10 cellular contexts compared by ENCODE assay signal in the genomic region with DNA sequence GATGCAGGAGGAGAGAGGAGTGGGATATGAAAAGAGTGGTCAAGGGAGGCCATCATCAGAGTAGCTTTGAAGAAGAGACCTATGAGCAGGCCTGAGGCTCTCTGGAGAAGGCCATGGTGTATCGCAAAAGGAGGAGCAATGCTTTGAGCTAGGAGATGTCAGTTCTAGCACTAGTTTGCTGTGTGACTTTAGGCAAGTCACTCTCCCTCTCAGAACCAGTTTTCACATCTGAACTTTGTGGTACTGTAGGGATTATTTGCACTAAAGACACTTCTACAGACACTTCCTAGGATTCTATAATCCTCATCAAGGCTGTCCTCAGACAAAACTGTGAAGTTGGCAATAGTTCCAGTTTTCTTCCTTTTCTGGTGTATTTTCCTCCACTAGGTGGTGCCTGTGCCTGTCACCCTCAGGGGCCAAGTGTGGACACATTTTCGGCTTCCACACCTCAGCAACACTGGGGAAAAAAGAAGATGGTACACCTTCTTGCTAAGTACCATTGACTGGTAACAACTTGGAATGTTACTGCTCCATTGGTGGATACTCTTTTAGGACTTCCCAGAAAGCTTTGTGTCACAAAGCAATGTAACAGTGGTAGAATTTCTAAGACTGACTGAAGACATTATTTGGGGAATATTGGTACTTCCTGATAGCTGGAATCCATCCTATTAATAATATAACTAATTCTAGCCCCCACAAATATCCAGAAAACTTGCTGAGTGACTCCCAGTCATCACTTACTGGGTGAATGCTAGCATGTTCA. TPM values are rescaled to one million over a fixed set of nuclear protein-coding genes. Genes with fewer than 3 reads are reported as not detected.
A peak's percentile ranks its signal among the peaks of the same experiment; 100 is the strongest.
DNase-seq lines count a peak whose midpoint lies in the region; ATAC-seq and TF ChIP-seq lines count a peak whose summit lies in the region.
"Had no signal": no experiment of that assay in that cellular context is flagged by ENCODE, and none has a peak within 500 bp of the region (broad histone marks: within the 10 kb centered on the region; RNA-seq: fewer than 3 reads in every experiment).

No MANE protein-coding gene starts in this region.

- POLR2A ChIA-PET in BJ (lab: Charles Lee) = no interaction called here

- no peak overlapping the region for H2AK5ac ChIP-seq in H9 (ENCODE audit: insufficient read length, low read length)

- DNase-seq in BJ (ENCODE audit: low read depth) = no peak
- DNase-seq in H9 = no peak
- no peak for DNase-seq in WERI-Rb-1
- peak; percentile 45 for DNase-seq in iPS-NIHi7 (ENCODE audit: extremely low spot score)
- DNase-seq in stimulated activated CD4-positive, alpha-beta T cell treated with anti-CD3 and anti-CD28 coated beads, Interleukin-4, amount 100 ng/mL, for 4 hours = no peak
- no peak for DNase-seq in omental fat pad (ENCODE audit: low spot score)
- DNase-seq in islet precursor cell = no peak
- DNase-seq: activated effector memory CD4-positive, alpha-beta T cell treated with anti-CD3 and anti-CD28 coated beads, Interleukin-2, amount 50 U/mL, for 16 hours had no signal

- H3K4me3 Mint-ChIP-seq in H9 = no peak overlapping the region

- no peaks in the 10 kb centered on the region for H3K23me2 ChIP-seq in H9 (ENCODE audit: insufficient read length, low read depth, low read length, poor library complexity, severe bottlenecking)

- H3K4me3 ChIP-seq in BJ (ENCODE audit: low read depth, low read length) (no peak overlapping the region), WERI-Rb-1 (ENCODE audit: low read depth, low read length) (no peak overlapping the region)
- H3K4me3 ChIP-seq: esophagus muscularis mucosa had no signal

- H2BK20ac ChIP-seq in H9 (ENCODE audit: low read depth, low read length, poor library complexity, severe bottlenecking) = no peak overlapping the region

- H4K5ac ChIP-seq in H9 (ENCODE audit: insufficient read length, low read depth, low read length) = no peak overlapping the region

- H3K27ac ChIP-seq in H9 (ENCODE audit: insufficient read length, low read depth, low read length) = no peak overlapping the region
- H3K27ac ChIP-seq in WERI-Rb-1 = no peak overlapping the region
- H3K27ac ChIP-seq: esophagus muscularis mucosa had no signal

- no peak overlapping the region for H2AFZ ChIP-seq in H9 (ENCODE audit: low read length)

- H3K14ac ChIP-seq in H9 (ENCODE audit: insufficient read depth, low read length) = no peak overlapping the region

- no peaks in the 10 kb centered on the region for H3K27me3 ChIP-seq in BJ (ENCODE audit: control insufficient read depth, insufficient read depth, low read length)
- no peaks in the 10 kb centered on the region; the same call in 1 of the 2 replicates for H3K27me3 ChIP-seq in H9 (ENCODE audit: insufficient read depth, low read length)
- H3K27me3 ChIP-seq in WERI-Rb-1 (ENCODE audit: insufficient read depth, low read depth, severe bottlenecking) = no peaks in the 10 kb centered on the region

- H3K27ac Mint-ChIP-seq in H9 = no peak overlapping the region

- H3T11ph ChIP-seq in H9 (ENCODE audit: low read length) = no peak overlapping the region

- no peaks in the 10 kb centered on the region for H3K4me1 ChIP-seq in H9 (ENCODE audit: insufficient read depth, low read length)
- H3K4me1 ChIP-seq: esophagus muscularis mucosa had no signal

- no peak overlapping the region for H2BK120ac ChIP-seq in H9 (ENCODE audit: low read depth, low read length, poor library complexity, severe bottlenecking)

- CTCF ChIA-PET in BJ (lab: Yijun Ruan, JAX) = interaction anchor here (0.9 to 1.3 kb wide), 2 partner anchors 11 to 218 kb away, joined by 3 read pairs; no protein-coding TSS in a partner anchor

- no peaks in the 10 kb centered on the region; a peak in 1 of 5 replicates for H3K9me3 Mint-ChIP-seq in H9

- no peaks in the 10 kb centered on the region; a peak in 2 of 7 replicates for H3K36me3 Mint-ChIP-seq in H9 (ENCODE audit: insufficient read depth in 1 of 3, low read depth in 3 of 3)

- H4K8ac ChIP-seq in H9 (replicated peaks; ENCODE audit: insufficient read length, low read depth, low read length) = no peak overlapping the region

- H3K27me3 Mint-ChIP-seq in H9 (ENCODE audit: low read depth) = peaks cover 40% of the 10 kb centered on the region

- peak; percentile 43; the same call in 1 of the 2 replicates for TF ChIP-seq CTCF in BJ (IDR thresholded peaks at IDR 0.05; ENCODE audit: insufficient read depth, low read depth, low read length)
- TF ChIP-seq CTCF in H9 (conservative IDR thresholded peaks at IDR 0.05) = peak; percentile 76
- peak; percentile 59 for TF ChIP-seq CTCF in WERI-Rb-1 (IDR thresholded peaks at IDR 0.05; ENCODE audit: low read depth, low read length)
- no peak for TF ChIP-seq CTCF in omental fat pad (IDR thresholded peaks at IDR 0.05)

- H3K4me1 Mint-ChIP-seq in H9 = peaks cover 0 to 9% of the 10 kb centered on the region in 2 experiments; a peak in 2 of 4 replicates

- ATAC-seq in omental fat pad (ENCODE audit: low FRiP score) (no peak), HG03135 (IDR thresholded peaks at IDR 0.05; ENCODE audit: unreplicated experiment) (no peak)

- H3K56ac ChIP-seq in H9 (ENCODE audit: insufficient read length, low read depth, low read length) = no peak overlapping the region

- WGBS in H9 (ENCODE audit: extremely low coverage, insufficient read length, low lambda C conversion rate) = no CpG with 5 or more reads among the region's 2 CpGs

- no peak overlapping the region for H2BK12ac ChIP-seq in H9 (ENCODE audit: insufficient read length, low read depth, low read length)

- no peak overlapping the region for H2BK5ac ChIP-seq in H9 (ENCODE audit: insufficient read length, low read length)

- H4K20me1 ChIP-seq in H9 (ENCODE audit: control insufficient read depth, insufficient read depth, insufficient read length) = no peaks in the 10 kb centered on the region

- H3K79me1 ChIP-seq in H9 (ENCODE audit: insufficient read depth, low read depth, low read length, poor library complexity, severe bottlenecking) = no peaks in the 10 kb centered on the region

- no peak overlapping the region for H3K4ac ChIP-seq in H9 (ENCODE audit: low read depth, low read length)

- no peak overlapping the region for H2BK15ac ChIP-seq in H9 (ENCODE audit: low read depth, low read length)

- H3K36me3 ChIP-seq in BJ (ENCODE audit: control insufficient read depth, insufficient read depth, low read length) = peaks cover 5% of the 10 kb centered on the region; the same call in 1 of the 2 replicates
- no peaks in the 10 kb centered on the region for H3K36me3 ChIP-seq in WERI-Rb-1
- H3K36me3 ChIP-seq: esophagus muscularis mucosa had no signal

- no peak overlapping the region for H3K18ac ChIP-seq in H9 (ENCODE audit: insufficient read length, low read depth, low read length)

- H3K79me2 ChIP-seq in H9 (ENCODE audit: insufficient read depth, low read length) = no peaks in the 10 kb centered on the region

- H4K91ac ChIP-seq in H9 (ENCODE audit: insufficient read length, low read depth, low read length) = no peak overlapping the region

- no peak overlapping the region for H3K9ac ChIP-seq in H9 (ENCODE audit: extremely low read depth, insufficient read length, low read length)

- no peak overlapping the region for H3K4me2 ChIP-seq in H9 (ENCODE audit: insufficient read depth, insufficient read length, low read length)

- H3K23ac ChIP-seq in H9 (ENCODE audit: insufficient read length, low read depth, low read length) = no peak overlapping the region

- H3K9me3 ChIP-seq in H9 (ENCODE audit: control insufficient read depth, low read depth, low read length) (no peaks in the 10 kb centered on the region), WERI-Rb-1 (ENCODE audit: severe bottlenecking) (no peaks in the 10 kb centered on the region)
- H3K9me3 ChIP-seq: esophagus muscularis mucosa had no signal

RNA-seq across cellular contexts. Expression of gene PAPPA, which starts 9.9 kb away (rescaled TPM):
- 34.7 and 39.9 TPM in 2 replicates for polyA plus RNA-seq in BJ (2011; rRNA removed)
- polyA minus RNA-seq in BJ (2011; rRNA and poly(A)+ RNA removed) = 90.5 and 100 TPM in 2 replicates
- total RNA-seq in H9 (2021) (0.17 and 0.29 TPM in 2 replicates), omental fat pad (10 to 100 TPM in 3 of 4 donors, 1 to 10 TPM in 1; 9.6 to 35.3 (median 14.9) TPM)

Comparison
In these comparisons a context has a peak if more than half of its experiments do, and no peak if none do; other contexts are left out.
1. CTCF ChIP-seq: peak in BJ (single experiment), H9 (single experiment) and WERI-Rb-1 (single experiment); none in omental fat pad (0 of 3).